In genomic region chr1:12454406-12455391, GRCh38 we compare ENCODE assay signal across 1 cellular context.
TF ChIP-seq lines count a peak whose summit lies in the region.

No MANE protein-coding gene starts in this region.

TF ChIP-seq in K562, 482 proteins besides CTCF, POLR2A, EP300 and RAD21 (continued from another document and continues in another):
- no peak for TF ChIP-seq TAF1 (IDR thresholded peaks at IDR 0.05; ENCODE audit: control insufficient read depth, extremely low read depth, insufficient read depth, low read length, severe bottlenecking)
- TF ChIP-seq, protein P1, sequence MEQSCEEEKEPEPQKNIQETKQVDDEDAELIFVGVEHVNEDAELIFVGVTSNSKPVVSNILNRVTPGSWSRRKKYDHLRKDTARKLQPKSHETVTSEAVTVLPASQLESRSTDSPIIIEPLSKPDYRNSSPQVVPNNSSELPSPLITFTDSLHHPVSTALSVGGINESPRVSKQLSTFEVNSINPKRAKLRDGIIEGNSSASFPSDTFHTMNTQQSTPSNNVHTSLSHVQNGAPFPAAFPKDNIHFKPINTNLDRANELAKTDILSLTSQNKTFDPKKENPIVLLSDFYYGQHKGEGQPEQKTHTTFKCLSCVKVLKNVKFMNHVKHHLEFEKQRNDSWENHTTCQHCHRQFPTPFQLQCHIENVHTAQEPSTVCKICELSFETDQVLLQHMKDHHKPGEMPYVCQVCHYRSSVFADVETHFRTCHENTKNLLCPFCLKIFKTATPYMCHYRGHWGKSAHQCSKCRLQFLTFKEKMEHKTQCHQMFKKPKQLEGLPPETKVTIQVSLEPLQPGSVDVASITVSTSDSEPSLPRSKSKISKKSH (CRISPR knock-in tag; IDR thresholded peaks at IDR 0.05) = no peak
- TF ChIP-seq ZFP36 (IDR thresholded peaks at IDR 0.05; ENCODE audit: low read depth, low read length, partially characterized antibody) = no peak
- TF ChIP-seq ZNF655 (CRISPR knock-in tag; IDR thresholded peaks at IDR 0.05) = no peak
- peak; percentile 57; the same call in 1 of the 2 replicates for TF ChIP-seq ZNF830 (CRISPR knock-in tag; IDR thresholded peaks at IDR 0.05)
- TF ChIP-seq DLX4 (CRISPR knock-in tag; IDR thresholded peaks at IDR 0.05) = no peak
- TF ChIP-seq POLR3G (IDR thresholded peaks at IDR 0.05; ENCODE audit: extremely low read depth, insufficient read length, insufficient replicate concordance) = no peak
- no peak for TF ChIP-seq ATF1 (CRISPR knock-in tag; IDR thresholded peaks at IDR 0.05)
- no peak for TF ChIP-seq ATF1 (tag; IDR thresholded peaks at IDR 0.05)
- TF ChIP-seq SRSF1 (IDR thresholded peaks at IDR 0.05; ENCODE audit: low read depth, low read length) = no peak
- no peak for TF ChIP-seq NR4A1 (CRISPR knock-in tag; IDR thresholded peaks at IDR 0.05)
- TF ChIP-seq NR4A1 (tag; IDR thresholded peaks at IDR 0.05) = no peak
- no peak for TF ChIP-seq FOS (IDR thresholded peaks at IDR 0.05; ENCODE audit: extremely low read depth, insufficient read length)
- TF ChIP-seq TEAD4 (IDR thresholded peaks at IDR 0.05; ENCODE audit: low read length) = peak; percentile 32; the same call in 1 of the 2 replicates
- TF ChIP-seq TEAD4 (CRISPR knock-in tag; IDR thresholded peaks at IDR 0.05; ENCODE audit: borderline replicate concordance) = no peak
- 0 out of 4 replicates have a peak, but pooled peaks of 1 of the 2 experiments have one; percentile 10 for TF ChIP-seq KDM1A (IDR thresholded peaks at IDR 0.05)
- TF ChIP-seq, protein P2, sequence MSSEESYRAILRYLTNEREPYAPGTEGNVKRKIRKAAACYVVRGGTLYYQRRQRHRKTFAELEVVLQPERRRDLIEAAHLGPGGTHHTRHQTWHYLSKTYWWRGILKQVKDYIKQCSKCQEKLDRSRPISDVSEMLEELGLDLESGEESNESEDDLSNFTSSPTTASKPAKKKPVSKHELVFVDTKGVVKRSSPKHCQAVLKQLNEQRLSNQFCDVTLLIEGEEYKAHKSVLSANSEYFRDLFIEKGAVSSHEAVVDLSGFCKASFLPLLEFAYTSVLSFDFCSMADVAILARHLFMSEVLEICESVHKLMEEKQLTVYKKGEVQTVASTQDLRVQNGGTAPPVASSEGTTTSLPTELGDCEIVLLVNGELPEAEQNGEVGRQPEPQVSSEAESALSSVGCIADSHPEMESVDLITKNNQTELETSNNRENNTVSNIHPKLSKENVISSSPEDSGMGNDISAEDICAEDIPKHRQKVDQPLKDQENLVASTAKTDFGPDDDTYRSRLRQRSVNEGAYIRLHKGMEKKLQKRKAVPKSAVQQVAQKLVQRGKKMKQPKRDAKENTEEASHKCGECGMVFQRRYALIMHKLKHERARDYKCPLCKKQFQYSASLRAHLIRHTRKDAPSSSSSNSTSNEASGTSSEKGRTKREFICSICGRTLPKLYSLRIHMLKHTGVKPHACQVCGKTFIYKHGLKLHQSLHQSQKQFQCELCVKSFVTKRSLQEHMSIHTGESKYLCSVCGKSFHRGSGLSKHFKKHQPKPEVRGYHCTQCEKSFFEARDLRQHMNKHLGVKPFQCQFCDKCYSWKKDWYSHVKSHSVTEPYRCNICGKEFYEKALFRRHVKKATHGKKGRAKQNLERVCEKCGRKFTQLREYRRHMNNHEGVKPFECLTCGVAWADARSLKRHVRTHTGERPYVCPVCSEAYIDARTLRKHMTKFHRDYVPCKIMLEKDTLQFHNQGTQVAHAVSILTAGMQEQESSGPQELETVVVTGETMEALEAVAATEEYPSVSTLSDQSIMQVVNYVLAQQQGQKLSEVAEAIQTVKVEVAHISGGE (CRISPR knock-in tag; IDR thresholded peaks at IDR 0.05) = peak in 1 of 3 experiments; percentile 50; a peak in 2 of 6 replicates
- peak; percentile 27 to 39; a peak in 2 of 4 replicates for TF ChIP-seq TEAD1 (CRISPR knock-in tag; IDR thresholded peaks at IDR 0.05)
- no peak for TF ChIP-seq SIN3A (IDR thresholded peaks at IDR 0.05; ENCODE audit: borderline replicate concordance in 2 of 2, control insufficient read depth in 1 of 2, low read depth in 2 of 2, low read length in 2 of 2)
- TF ChIP-seq ID3 (CRISPR knock-in tag; IDR thresholded peaks at IDR 0.05) = no peak
- TF ChIP-seq ID3 (tag; IDR thresholded peaks at IDR 0.05) = peak; percentile 53; the same call in 1 of the 2 replicates
- TF ChIP-seq, protein P3, sequence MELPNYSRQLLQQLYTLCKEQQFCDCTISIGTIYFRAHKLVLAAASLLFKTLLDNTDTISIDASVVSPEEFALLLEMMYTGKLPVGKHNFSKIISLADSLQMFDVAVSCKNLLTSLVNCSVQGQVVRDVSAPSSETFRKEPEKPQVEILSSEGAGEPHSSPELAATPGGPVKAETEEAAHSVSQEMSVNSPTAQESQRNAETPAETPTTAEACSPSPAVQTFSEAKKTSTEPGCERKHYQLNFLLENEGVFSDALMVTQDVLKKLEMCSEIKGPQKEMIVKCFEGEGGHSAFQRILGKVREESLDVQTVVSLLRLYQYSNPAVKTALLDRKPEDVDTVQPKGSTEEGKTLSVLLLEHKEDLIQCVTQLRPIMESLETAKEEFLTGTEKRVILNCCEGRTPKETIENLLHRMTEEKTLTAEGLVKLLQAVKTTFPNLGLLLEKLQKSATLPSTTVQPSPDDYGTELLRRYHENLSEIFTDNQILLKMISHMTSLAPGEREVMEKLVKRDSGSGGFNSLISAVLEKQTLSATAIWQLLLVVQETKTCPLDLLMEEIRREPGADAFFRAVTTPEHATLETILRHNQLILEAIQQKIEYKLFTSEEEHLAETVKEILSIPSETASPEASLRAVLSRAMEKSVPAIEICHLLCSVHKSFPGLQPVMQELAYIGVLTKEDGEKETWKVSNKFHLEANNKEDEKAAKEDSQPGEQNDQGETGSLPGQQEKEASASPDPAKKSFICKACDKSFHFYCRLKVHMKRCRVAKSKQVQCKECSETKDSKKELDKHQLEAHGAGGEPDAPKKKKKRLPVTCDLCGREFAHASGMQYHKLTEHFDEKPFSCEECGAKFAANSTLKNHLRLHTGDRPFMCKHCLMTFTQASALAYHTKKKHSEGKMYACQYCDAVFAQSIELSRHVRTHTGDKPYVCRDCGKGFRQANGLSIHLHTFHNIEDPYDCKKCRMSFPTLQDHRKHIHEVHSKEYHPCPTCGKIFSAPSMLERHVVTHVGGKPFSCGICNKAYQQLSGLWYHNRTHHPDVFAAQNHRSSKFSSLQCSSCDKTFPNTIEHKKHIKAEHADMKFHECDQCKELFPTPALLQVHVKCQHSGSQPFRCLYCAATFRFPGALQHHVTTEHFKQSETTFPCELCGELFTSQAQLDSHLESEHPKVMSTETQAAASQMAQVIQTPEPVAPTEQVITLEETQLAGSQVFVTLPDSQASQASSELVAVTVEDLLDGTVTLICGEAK (IDR thresholded peaks at IDR 0.05) = no peak
- TF ChIP-seq, protein P3 (CRISPR knock-in tag; IDR thresholded peaks at IDR 0.05) = no peak
- no peak for TF ChIP-seq STAT5A (IDR thresholded peaks at IDR 0.05; ENCODE audit: borderline replicate concordance, low read length)
- TF ChIP-seq MCM5 (IDR thresholded peaks at IDR 0.05; ENCODE audit: low read depth) = no peak
- no peak for TF ChIP-seq RBM34 (IDR thresholded peaks at IDR 0.05; ENCODE audit: borderline replicate concordance, insufficient read depth, low read length)
- no peak for TF ChIP-seq ZNF644 (tag; IDR thresholded peaks at IDR 0.05; ENCODE audit: low read depth)
- TF ChIP-seq POLR2G (IDR thresholded peaks at IDR 0.05; ENCODE audit: low read depth, low read length) = no peak
- no peak for TF ChIP-seq BRD9 (IDR thresholded peaks at IDR 0.05; ENCODE audit: low read depth, partially characterized antibody)
- 0 out of 4 replicates have a peak, but pooled peaks of 1 of the 2 experiments have one; percentile 51 for TF ChIP-seq MAZ (CRISPR knock-in tag; conservative IDR thresholded peaks at IDR 0.05 in 1 of 2, IDR thresholded peaks at IDR 0.05 in 1 of 2)
- TF ChIP-seq SMC3 (conservative IDR thresholded peaks at IDR 0.05; ENCODE audit: insufficient read depth, low read depth, low read length) = no peak
- no peak for TF ChIP-seq SNIP1 (IDR thresholded peaks at IDR 0.05; ENCODE audit: low read depth)
- TF ChIP-seq HMGN3 (IDR thresholded peaks at IDR 0.05; ENCODE audit: borderline replicate concordance, extremely low read depth, insufficient read length, low read depth, low read length) = no peak
- no peak for TF ChIP-seq NFIC (IDR thresholded peaks at IDR 0.05)
- TF ChIP-seq SUPT5H (IDR thresholded peaks at IDR 0.05) = no peak
- TF ChIP-seq MTF1 (CRISPR knock-in tag; IDR thresholded peaks at IDR 0.05; ENCODE audit: borderline replicate concordance) = no peak
- no peak for TF ChIP-seq PHF20 (IDR thresholded peaks at IDR 0.05; ENCODE audit: partially characterized antibody)
- TF ChIP-seq, protein P4, sequence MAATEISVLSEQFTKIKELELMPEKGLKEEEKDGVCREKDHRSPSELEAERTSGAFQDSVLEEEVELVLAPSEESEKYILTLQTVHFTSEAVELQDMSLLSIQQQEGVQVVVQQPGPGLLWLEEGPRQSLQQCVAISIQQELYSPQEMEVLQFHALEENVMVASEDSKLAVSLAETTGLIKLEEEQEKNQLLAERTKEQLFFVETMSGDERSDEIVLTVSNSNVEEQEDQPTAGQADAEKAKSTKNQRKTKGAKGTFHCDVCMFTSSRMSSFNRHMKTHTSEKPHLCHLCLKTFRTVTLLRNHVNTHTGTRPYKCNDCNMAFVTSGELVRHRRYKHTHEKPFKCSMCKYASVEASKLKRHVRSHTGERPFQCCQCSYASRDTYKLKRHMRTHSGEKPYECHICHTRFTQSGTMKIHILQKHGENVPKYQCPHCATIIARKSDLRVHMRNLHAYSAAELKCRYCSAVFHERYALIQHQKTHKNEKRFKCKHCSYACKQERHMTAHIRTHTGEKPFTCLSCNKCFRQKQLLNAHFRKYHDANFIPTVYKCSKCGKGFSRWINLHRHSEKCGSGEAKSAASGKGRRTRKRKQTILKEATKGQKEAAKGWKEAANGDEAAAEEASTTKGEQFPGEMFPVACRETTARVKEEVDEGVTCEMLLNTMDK (IDR thresholded peaks at IDR 0.05; ENCODE audit: borderline replicate concordance, insufficient read depth, low read depth, low read length, poor library complexity, severe bottlenecking) = no peak
- no peak for TF ChIP-seq PTBP1 (IDR thresholded peaks at IDR 0.05; ENCODE audit: low read depth, low read length)
- TF ChIP-seq MYC (IDR thresholded peaks at IDR 0.05; ENCODE audit: low read depth, low read length) = no peak
- TF ChIP-seq MYC (CRISPR knock-in tag; IDR thresholded peaks at IDR 0.05; ENCODE audit: borderline replicate concordance, low read depth) = no peak
- TF ChIP-seq ZBTB17 (CRISPR knock-in tag; IDR thresholded peaks at IDR 0.05) = peak; percentile 57; the same call in 1 of the 2 replicates
- TF ChIP-seq, protein P5, sequence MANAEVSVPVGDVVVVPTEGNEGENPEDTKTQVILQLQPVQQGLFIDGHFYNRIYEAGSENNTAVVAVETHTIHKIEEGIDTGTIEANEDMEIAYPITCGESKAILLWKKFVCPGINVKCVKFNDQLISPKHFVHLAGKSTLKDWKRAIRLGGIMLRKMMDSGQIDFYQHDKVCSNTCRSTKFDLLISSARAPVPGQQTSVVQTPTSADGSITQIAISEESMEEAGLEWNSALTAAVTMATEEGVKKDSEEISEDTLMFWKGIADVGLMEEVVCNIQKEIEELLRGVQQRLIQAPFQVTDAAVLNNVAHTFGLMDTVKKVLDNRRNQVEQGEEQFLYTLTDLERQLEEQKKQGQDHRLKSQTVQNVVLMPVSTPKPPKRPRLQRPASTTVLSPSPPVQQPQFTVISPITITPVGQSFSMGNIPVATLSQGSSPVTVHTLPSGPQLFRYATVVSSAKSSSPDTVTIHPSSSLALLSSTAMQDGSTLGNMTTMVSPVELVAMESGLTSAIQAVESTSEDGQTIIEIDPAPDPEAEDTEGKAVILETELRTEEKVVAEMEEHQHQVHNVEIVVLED (CRISPR knock-in tag; IDR thresholded peaks at IDR 0.05) = peak; percentile 18; the same call in 1 of the 2 replicates
- no peak for TF ChIP-seq SIX5 (IDR thresholded peaks at IDR 0.05; ENCODE audit: borderline replicate concordance in 1 of 2, insufficient read depth in 1 of 2, low read depth in 1 of 2, low read length in 2 of 2)
- TF ChIP-seq FUS (optimal IDR thresholded peaks at IDR 0.05; ENCODE audit: low read depth, low read length) = no peak
